In genomic region chr2:192555740-192556139, GRCh38 we compare ENCODE assay signal across 19 cellular contexts.
DNase-seq lines count a peak whose midpoint lies in the region; ATAC-seq, FAIRE-seq and TF ChIP-seq lines count a peak whose summit lies in the region.
"Had no signal": no experiment of that assay in that cellular context is flagged by ENCODE, and none has a peak within 500 bp of the region (broad histone marks: within the 10 kb centered on the region; RNA-seq: fewer than 3 reads in every experiment).

No MANE protein-coding gene starts in this region.

- no peaks in the 10 kb centered on the region for H3K4me1 ChIP-seq in HepG2 (ENCODE audit: insufficient read depth, low read length)
- no peaks in the 10 kb centered on the region for H3K4me1 ChIP-seq in right lobe of liver
- H3K4me1 ChIP-seq: BLaER1 treated with 17β-estradiol and CSF1 and Interleukin-3, amounts not matched to agents 10 nM and 100 nM had no signal

- TF ChIP-seq EP300 in HepG2 (IDR thresholded peaks at IDR 0.05; ENCODE audit: low read depth in 2 of 2, low read length in 2 of 2) (no peak), HepG2 (CRISPR knock-in tag; IDR thresholded peaks at IDR 0.05; ENCODE audit: borderline replicate concordance) (no peak)

- H3K36me3 ChIP-seq in HepG2 (replicated peaks in 1 of 2; ENCODE audit: control insufficient read depth in 1 of 2, insufficient read depth in 2 of 2, low read length in 2 of 2) (no peaks in the 10 kb centered on the region), right lobe of liver (no peaks in the 10 kb centered on the region)
- H3K36me3 ChIP-seq: BLaER1 treated with 17β-estradiol and CSF1 and Interleukin-3, amounts not matched to agents 10 nM and 100 nM had no signal

- H2AFZ ChIP-seq in HepG2 (ENCODE audit: low read length) = no peak overlapping the region

- H3K9me3 ChIP-seq in HepG2 (ENCODE audit: low read length) (no peaks in the 10 kb centered on the region), right lobe of liver (no peaks in the 10 kb centered on the region)
- H3K9me3 ChIP-seq: BLaER1 treated with 17β-estradiol and CSF1 and Interleukin-3, amounts not matched to agents 10 nM and 100 nM; Caco-2 had no signal

- DNase-seq in HepG2 (ENCODE audit: low spot score) (no peak), right lobe of liver (no peak), GM19239 (ENCODE audit: insufficient read length, low spot score) (no peak)
- DNase-seq: 8988T; AML-193; Caco-2; Calu3; CD4-positive, alpha-beta T cell; CD8-positive, alpha-beta T cell; DMS79 treated with DMSO at 0.1 percent for 48 hours; GF-D8 had no signal

- no TSS peak for BruUV-seq in HepG2 (replicated peaks; lab: Mats Ljungman, UMichigan)

- intact Hi-C loops in HepG2 (cut with micrococcal nuclease; ENCODE audit: unreplicated experiment) = loop anchor here (10.0 kb wide), 1 partner anchor 361 kb away; the partner anchor contains the start of gene TMEFF2
- intact Hi-C loops in right lobe of liver (cut with DNase I) = no loop called here

- H3K4me3 ChIP-seq in HepG2 (replicated peaks in 1 of 3; ENCODE audit: insufficient read depth in 1 of 3, low read depth in 2 of 3, low read length in 3 of 3) (no peak overlapping the region), right lobe of liver (no peak overlapping the region)
- H3K4me3 ChIP-seq: BLaER1 treated with 17β-estradiol and CSF1 and Interleukin-3, amounts not matched to agents 10 nM and 100 nM had no signal

- WGBS in HepG2 (ENCODE audit: low lambda C conversion rate) = 3% methylated on average over 3 of the region's 3 CpGs
- WGBS in right lobe of liver (ENCODE audit: insufficient coverage, low coverage, low lambda C conversion rate, missing lambda C conversion rate) = 70% methylated on average over 3 of the region's 3 CpGs

- H3K27ac ChIP-seq in HepG2 (ENCODE audit: extremely low read length, insufficient read depth, low read length) (no peak overlapping the region), right lobe of liver (no peak overlapping the region)
- H3K27ac ChIP-seq: BLaER1 treated with 17β-estradiol and CSF1 and Interleukin-3, amounts not matched to agents 10 nM and 100 nM; C4-2B had no signal

- in situ Hi-C loops in HepG2 (cut with HindIII; ENCODE audit: extremely low pct_ligation_motif_present, low pct_unique_long_range_greater_than_20kb) = no loop called here

- H3K27me3 ChIP-seq in HepG2 (ENCODE audit: control insufficient read depth in 1 of 2, insufficient read depth in 2 of 2, low read length in 2 of 2) (no peaks in the 10 kb centered on the region), right lobe of liver (no peaks in the 10 kb centered on the region)
- H3K27me3 ChIP-seq: BLaER1 treated with 17β-estradiol and CSF1 and Interleukin-3, amounts not matched to agents 10 nM and 100 nM had no signal

- no peak for TF ChIP-seq RAD21 in HepG2 (CRISPR knock-in tag; IDR thresholded peaks at IDR 0.05)

- FAIRE-seq in HepG2 (lab: Jason Lieb, UNC) (no peak), GM19239 (lab: Jason Lieb, UNC) (peak; percentile 45)
- FAIRE-seq: A204.1, D721Med, G401.6, GM12891 had no signal

- H3K9ac ChIP-seq in HepG2 (ENCODE audit: insufficient read depth, low read depth, low read length) = no peak overlapping the region
- H3K9ac ChIP-seq: BLaER1 treated with 17β-estradiol and CSF1 and Interleukin-3, amounts not matched to agents 10 nM and 100 nM had no signal

- TF ChIP-seq CTCF in HepG2 (CRISPR knock-in tag; IDR thresholded peaks at IDR 0.05) (no peak), right lobe of liver (IDR thresholded peaks at IDR 0.05) (no peak)

- ATAC-seq in HepG2 = no peak
- ATAC-seq in right lobe of liver = no peak
- ATAC-seq in HG02885 (IDR thresholded peaks at IDR 0.05; ENCODE audit: poor library complexity, unreplicated experiment) = no peak
- ATAC-seq in GM21528 (IDR thresholded peaks at IDR 0.05; ENCODE audit: low FRiP score, unreplicated experiment) = no peak
- ATAC-seq: CD8-positive, alpha-beta T cell had no signal

- POLR2A ChIA-PET in HepG2 (lab: Yijun Ruan, JAX) = no interaction called here

- CTCF ChIA-PET in HepG2 (lab: Yijun Ruan, JAX; ENCODE audit: low intra/inter-chr PET ratio, low total read pairs) = no interaction called here

- TF ChIP-seq POLR2A in HepG2 (IDR thresholded peaks at IDR 0.05; ENCODE audit: insufficient read depth in 1 of 2, low read depth in 2 of 2, low read length in 2 of 2) (no peak), right lobe of liver (IDR thresholded peaks at IDR 0.05) (no peak)

- H3K79me2 ChIP-seq in HepG2 (ENCODE audit: insufficient read depth, low read length) = no peaks in the 10 kb centered on the region

- H3K4me2 ChIP-seq in HepG2 (ENCODE audit: low read depth, low read length) = no peak overlapping the region
- H3K4me2 ChIP-seq: BLaER1 treated with 17β-estradiol and CSF1 and Interleukin-3, amounts not matched to agents 10 nM and 100 nM had no signal

- no peaks in the 10 kb centered on the region for H4K20me1 ChIP-seq in HepG2 (ENCODE audit: insufficient read depth, low read length)
- H4K20me1 ChIP-seq: BLaER1 treated with 17β-estradiol and CSF1 and Interleukin-3, amounts not matched to agents 10 nM and 100 nM had no signal

TF ChIP-seq in HepG2, 621 proteins besides CTCF, POLR2A, EP300 and RAD21:
- TF ChIP-seq MAFK (conservative IDR thresholded peaks at IDR 0.05 in 1 of 2, IDR thresholded peaks at IDR 0.05 in 1 of 2; ENCODE audit: low read length in 2 of 2) = peak; percentile 42 to 59; a peak in 3 of 4 replicates
- TF ChIP-seq ETS1 (CRISPR knock-in tag; IDR thresholded peaks at IDR 0.05) = no peak
- no peak for TF ChIP-seq REXO4 (CRISPR knock-in tag; IDR thresholded peaks at IDR 0.05; ENCODE audit: borderline replicate concordance)
- TF ChIP-seq DPF2 (CRISPR knock-in tag; IDR thresholded peaks at IDR 0.05; ENCODE audit: borderline replicate concordance, low read depth) = no peak
- 0 out of 2 replicates have a peak, but pooled peaks have one; percentile 28 for TF ChIP-seq MAFF (IDR thresholded peaks at IDR 0.05; ENCODE audit: low read depth, low read length)
